26 cellular contexts compared by ENCODE assay signal in genomic region chr6:54185885-54186284, GRCh38.
"Had no signal": no experiment of that assay in that cellular context is flagged by ENCODE, and none has a peak within 500 bp of the region (broad histone marks: within the 10 kb centered on the region; RNA-seq: fewer than 3 reads in every experiment).

No MANE protein-coding gene starts in this region.

- H3K36me3 Mint-ChIP-seq: mesothelial cell of epicardium; naive thymus-derived CD4-positive, alpha-beta T cell had no signal

- H3K4me3 ChIP-seq: coronary artery, left lung, prostate gland, right atrium auricular region, smooth muscle cell, suprapubic skin, transverse colon, upper lobe of right lung, uterus had no signal

- H3K9me3 Mint-ChIP-seq: mesothelial cell of epicardium, nephron had no signal

- H3K27me3 Mint-ChIP-seq: naive thymus-derived CD4-positive, alpha-beta T cell; stimulated activated naive CD8-positive, alpha-beta T cell treated with anti-CD3 and anti-CD28 coated beads, Interleukin-15, amount 100 ng/mL, for 72 hours had no signal

- FAIRE-seq: endothelial cell of umbilical vein, frontal cortex, kidney had no signal

- H3K4me1 ChIP-seq: left lung, prostate gland, right atrium auricular region, suprapubic skin, transverse colon, upper lobe of right lung, uterus had no signal

- H3K4me1 Mint-ChIP-seq: mesothelial cell of epicardium; naive thymus-derived CD4-positive, alpha-beta T cell; nephron; stimulated activated naive CD8-positive, alpha-beta T cell treated with anti-CD3 and anti-CD28 coated beads, Interleukin-15, amount 100 ng/mL, for 72 hours had no signal

- H3K27ac Mint-ChIP-seq: mesothelial cell of epicardium; naive thymus-derived CD4-positive, alpha-beta T cell; nephron; stimulated activated naive CD8-positive, alpha-beta T cell treated with anti-CD3 and anti-CD28 coated beads, Interleukin-15, amount 100 ng/mL, for 72 hours had no signal

- H3K4me2 ChIP-seq: smooth muscle cell had no signal

- H3K36me3 ChIP-seq: left lung, prostate gland, right atrium auricular region, suprapubic skin, transverse colon, upper lobe of right lung, uterus had no signal

- H3K27ac ChIP-seq: coronary artery, left lung, prostate gland, right atrium auricular region, suprapubic skin, transverse colon, upper lobe of right lung, uterus had no signal

- H3K4me3 Mint-ChIP-seq: mesothelial cell of epicardium; naive thymus-derived CD4-positive, alpha-beta T cell; nephron; stimulated activated naive CD8-positive, alpha-beta T cell treated with anti-CD3 and anti-CD28 coated beads, Interleukin-15, amount 100 ng/mL, for 72 hours had no signal

- H3K27me3 ChIP-seq: left lung, right atrium auricular region, suprapubic skin, transverse colon, upper lobe of right lung, uterus had no signal

- H3K9me3 ChIP-seq: left lung, prostate gland, right atrium auricular region, suprapubic skin, transverse colon, upper lobe of right lung, uterus had no signal

- DNase-seq: dermis blood vessel endothelial cell; effector memory CD4-positive, alpha-beta T cell; kidney; left lung; mesenchymal stem cell; naive thymus-derived CD4-positive, alpha-beta T cell; nucleus accumbens; stimulated activated CD4-positive, alpha-beta T cell treated with anti-CD3 and anti-CD28 coated beads, Interleukin-12 subunit alpha, Interleukin-12 subunit beta, amount 100 ng/mL, for 4 hours; stimulated activated CD4-positive, alpha-beta T cell treated with anti-CD3 and anti-CD28 coated beads, Interleukin-1b, Interleukin-23, amount 100 ng/mL, for 48 hours; stimulated activated CD4-positive, alpha-beta T cell treated with anti-CD3 and anti-CD28 coated beads, Interleukin-4, amount 100 ng/mL, for 1 hour; stimulated activated CD8-positive, alpha-beta memory T cell treated with anti-CD3 and anti-CD28 coated beads, Interleukin-4, amount 100 ng/mL, for 48 hours; stimulated activated naive CD4-positive, alpha-beta T cell; stimulated activated naive CD8-positive, alpha-beta T cell treated with anti-CD3 and anti-CD28 coated beads, Interleukin-15, amount 100 ng/mL, for 72 hours; transverse colon; upper lobe of right lung; uterus had no signal

- ATAC-seq: left lung; naive thymus-derived CD4-positive, alpha-beta T cell; sciatic nerve; stimulated activated naive CD8-positive, alpha-beta T cell treated with anti-CD3 and anti-CD28 coated beads, Interleukin-15, amount 100 ng/mL, for 72 hours; upper lobe of right lung had no signal
